ENCODE assay signal across 4 cellular contexts in genomic region chr10:59787032-59787431, GRCh38. TPM values are rescaled to one million over a fixed set of nuclear protein-coding genes. Genes with fewer than 3 reads are reported as not detected.
"Had no signal": no experiment of that assay in that cellular context is flagged by ENCODE, and none has a peak within 500 bp of the region (broad histone marks: within the 10 kb centered on the region; RNA-seq: fewer than 3 reads in every experiment).

No MANE protein-coding gene starts in this region.

RNA-seq across cellular contexts. Expression of gene MRLN, which starts 33.8 kb away (rescaled TPM):
- total RNA-seq: HepG2, HFFc6, HT1080 had no signal
- polyA plus RNA-seq: HepG2, IgD-negative memory B cell had no signal
